Comparison of ENCODE assay signal across 21 cellular contexts in the genomic region with DNA sequence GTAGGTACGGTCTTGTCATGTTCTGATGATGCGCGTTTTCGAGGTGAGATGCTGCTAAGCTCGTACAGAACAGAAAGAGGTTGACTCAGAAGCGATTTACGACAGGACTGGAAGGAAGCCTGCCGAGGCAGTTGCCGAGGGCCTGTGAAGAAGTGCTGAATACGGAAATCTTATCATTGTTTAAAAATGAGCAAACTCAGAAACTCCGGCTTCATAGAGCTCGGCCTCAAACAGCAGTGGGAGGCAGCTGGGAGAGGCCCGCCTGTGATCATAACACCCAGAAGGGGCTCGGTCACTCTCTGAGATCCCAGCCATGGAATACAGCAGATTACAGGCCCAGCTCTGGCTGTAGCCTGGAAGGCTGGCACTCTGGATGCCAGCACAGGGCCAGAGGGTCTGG.
DNase-seq lines count a peak whose midpoint lies in the region; ATAC-seq and TF ChIP-seq lines count a peak whose summit lies in the region.
"Had no signal": no experiment of that assay in that cellular context is flagged by ENCODE, and none has a peak within 500 bp of the region (broad histone marks: within the 10 kb centered on the region; RNA-seq: fewer than 3 reads in every experiment).

No MANE protein-coding gene starts in this region.

- H3K4me1 Mint-ChIP-seq in chondrocyte (ENCODE audit: low read depth): peaks cover 22% of the 10 kb centered on the region
- H3K4me1 Mint-ChIP-seq: CD4-positive, CD25-positive, alpha-beta regulatory T cell; CD8-positive, alpha-beta memory T cell; IgD-negative memory B cell had no signal

- DNase-seq in chondrocyte (ENCODE audit: low spot score) (no peak), fibroblast of mammary gland (ENCODE audit: low read depth) (peak; percentile 33), smooth muscle cell (lab: John Stamatoyannopoulos, UW; ENCODE audit: unreplicated experiment) (no peak), aorta (peak in 1 of 2 donors; percentile 50), Karpas-422 (no peak), Kasumi-1 (lab: John Stamatoyannopoulos, UW) (no peak)
- DNase-seq in activated CD4-positive, alpha-beta T cell treated with anti-CD3 and anti-CD28 coated beads, Interleukin-2, amount 50 U/mL, for 4 hours: no peak
- DNase-seq: ACHN; BE2C; C1 segment of cervical spinal cord; CD4-positive, CD25-positive, alpha-beta regulatory T cell; CD8-positive, alpha-beta memory T cell; COR-L47; DMS 273 treated with DMSO at 0.1 percent for 48 hours; GDM1; GOT3; H7; HFFc6 had no signal

- peak overlapping the region; percentile 34 for H3K9ac ChIP-seq in smooth muscle cell (ENCODE audit: low read depth)
- H3K9ac ChIP-seq in Karpas-422 (ENCODE audit: low read length): no peak overlapping the region

- no peaks in the 10 kb centered on the region for H4K20me1 ChIP-seq in smooth muscle cell (ENCODE audit: low read depth)
- no peaks in the 10 kb centered on the region for H4K20me1 ChIP-seq in Karpas-422 (ENCODE audit: insufficient read depth, low read depth, low read length)

- H3F3A ChIP-seq in smooth muscle cell (ENCODE audit: low read depth): no peaks in the 10 kb centered on the region

- H3K9me3 ChIP-seq in smooth muscle cell (replicated peaks; ENCODE audit: low read depth) (no peaks in the 10 kb centered on the region), aorta (ENCODE audit: control insufficient read depth, low read length) (no peaks in the 10 kb centered on the region), Karpas-422 (ENCODE audit: low read length) (no peaks in the 10 kb centered on the region)
- H3K9me3 ChIP-seq: BE2C had no signal

- H3K4me3 ChIP-seq in fibroblast of mammary gland (ENCODE audit: control insufficient read depth, low read depth, low read length): no peak overlapping the region
- H3K4me3 ChIP-seq in smooth muscle cell: no peak overlapping the region
- H3K4me3 ChIP-seq in aorta (ENCODE audit: low read length in 2 of 2): no peak overlapping the region
- no peak overlapping the region for H3K4me3 ChIP-seq in Karpas-422 (ENCODE audit: low read length)

- H3K4me2 ChIP-seq in smooth muscle cell (no peak overlapping the region), Karpas-422 (ENCODE audit: low read depth, low read length, poor library complexity, severe bottlenecking) (no peak overlapping the region)

- peak; percentile 37 for ATAC-seq in aorta (ENCODE audit: low FRiP score)
- ATAC-seq: HCT116, HepG2 had no signal

- H3K79me2 ChIP-seq in smooth muscle cell (ENCODE audit: low read depth) (no peaks in the 10 kb centered on the region), Karpas-422 (ENCODE audit: low read length) (no peaks in the 10 kb centered on the region)

- H3K4me1 ChIP-seq in smooth muscle cell (ENCODE audit: low read depth) (no peaks in the 10 kb centered on the region), aorta (ENCODE audit: control insufficient read depth in 1 of 2, insufficient read depth in 2 of 2, low read length in 2 of 2) (peaks cover 0 to 2% of the 10 kb centered on the region in 2 donors), Karpas-422 (ENCODE audit: low read length) (no peaks in the 10 kb centered on the region)
- H3K4me1 ChIP-seq: BE2C had no signal

- 45% methylated on average over 14 of the region's 14 CpGs for WGBS in smooth muscle cell (ENCODE audit: low lambda C conversion rate)
- 12 to 13% methylated on average over 14 of the region's 14 CpGs for WGBS in aorta, 2 donors

- intact Hi-C loops in aorta (cut with DNase I): no loop called here

- peak overlapping the region; percentile 84 for H3K27ac Mint-ChIP-seq in chondrocyte (ENCODE audit: unreplicated experiment)
- H3K27ac Mint-ChIP-seq: CD4-positive, CD25-positive, alpha-beta regulatory T cell; HFFc6; IgD-negative memory B cell had no signal

- no peaks in the 10 kb centered on the region for H3K9me2 ChIP-seq in Karpas-422 (replicated peaks; ENCODE audit: insufficient read depth, low read length)

- peaks cover under 1% of the 10 kb centered on the region for H3K27me3 Mint-ChIP-seq in chondrocyte (ENCODE audit: low read depth)

- no peak for TF ChIP-seq CTCF in chondrocyte (IDR thresholded peaks at IDR 0.05)
- TF ChIP-seq CTCF in fibroblast of mammary gland (conservative IDR thresholded peaks at IDR 0.05; ENCODE audit: control insufficient read depth, insufficient read depth, low read depth, low read length): no peak
- no peak for TF ChIP-seq CTCF in smooth muscle cell (IDR thresholded peaks at IDR 0.05; ENCODE audit: borderline replicate concordance, insufficient read depth, poor library complexity, severe bottlenecking)

- no peak overlapping the region for H3K4me3 Mint-ChIP-seq in chondrocyte (ENCODE audit: unreplicated experiment)
- H3K4me3 Mint-ChIP-seq: CD4-positive, CD25-positive, alpha-beta regulatory T cell; CD8-positive, alpha-beta memory T cell; HFFc6 had no signal

- no peaks in the 10 kb centered on the region for H3K36me3 Mint-ChIP-seq in chondrocyte (ENCODE audit: low read depth)

- H3K27ac ChIP-seq in smooth muscle cell (ENCODE audit: low read depth): peak overlapping the region; percentile 40
- H3K27ac ChIP-seq in aorta (ENCODE audit: low read depth in 1 of 2, low read length in 2 of 2): peak overlapping the region; percentile 43 to 87
- no peak overlapping the region for H3K27ac ChIP-seq in Karpas-422 (ENCODE audit: low read length)

- H3K36me3 ChIP-seq in smooth muscle cell (ENCODE audit: low read depth) (no peaks in the 10 kb centered on the region), aorta (ENCODE audit: control insufficient read depth in 1 of 2, insufficient read depth in 2 of 2, low read length in 1 of 2) (no peaks in the 10 kb centered on the region), Karpas-422 (ENCODE audit: insufficient read depth, low read length) (no peaks in the 10 kb centered on the region)
- H3K36me3 ChIP-seq: BE2C had no signal

- H2AFZ ChIP-seq in smooth muscle cell (ENCODE audit: low read depth) (peak overlapping the region; percentile 83), Karpas-422 (ENCODE audit: low read length) (no peak overlapping the region)

- H3K27me3 ChIP-seq in smooth muscle cell (ENCODE audit: low read depth) (peaks cover 5% of the 10 kb centered on the region), aorta (ENCODE audit: control insufficient read depth in 1 of 2, insufficient read depth in 2 of 2, low read length in 1 of 2) (no peaks in the 10 kb centered on the region), Karpas-422 (ENCODE audit: low read length) (no peaks in the 10 kb centered on the region)

- peaks cover 6% of the 10 kb centered on the region for H3K9me3 Mint-ChIP-seq in chondrocyte (ENCODE audit: low read depth)
- H3K9me3 Mint-ChIP-seq: HFFc6 had no signal
